In the genomic region with DNA sequence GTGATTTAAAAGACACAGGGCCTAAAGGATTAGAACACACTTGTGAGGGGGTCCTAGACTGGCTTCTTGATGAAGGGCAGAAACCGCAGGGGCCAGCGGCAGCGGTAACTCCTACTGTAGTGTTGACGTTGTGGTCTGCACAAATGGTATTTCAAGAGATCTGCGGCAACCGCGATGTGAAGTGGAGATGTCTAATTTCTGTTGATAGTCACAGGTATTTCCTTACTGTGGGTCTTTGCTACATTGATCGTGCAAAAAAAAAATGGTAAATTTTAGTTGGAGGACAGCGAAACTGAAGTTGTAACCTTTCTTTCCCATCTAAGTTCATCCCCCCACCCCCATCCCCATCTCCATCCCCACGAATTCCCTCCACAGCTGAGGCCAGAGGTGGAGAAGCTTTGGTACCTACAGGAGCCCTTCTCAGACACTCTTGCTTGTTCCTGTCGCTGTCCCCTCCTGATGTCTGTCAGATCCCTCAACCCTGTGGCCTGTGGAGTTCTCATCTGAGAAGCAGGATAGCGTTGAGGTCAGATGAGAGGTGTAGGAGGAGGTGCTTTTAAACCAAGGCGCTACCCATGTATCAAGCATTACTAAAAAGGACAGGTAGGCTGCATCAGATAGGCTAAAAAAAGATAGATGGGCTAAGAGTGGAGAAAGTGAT, we compare ENCODE assay signal across 8 cellular contexts. TPM values are rescaled to one million over a fixed set of nuclear protein-coding genes. Genes with fewer than 3 reads are reported as not detected.
DNase-seq lines count a peak whose midpoint lies in the region; ATAC-seq, FAIRE-seq and TF ChIP-seq lines count a peak whose summit lies in the region.

No MANE protein-coding gene starts in this region.

- H3K4me3 Mint-ChIP-seq in MCF 10A (ENCODE audit: unreplicated experiment) = peak overlapping the region; percentile 89

- intact Hi-C loops in MCF 10A (cut with micrococcal nuclease) = loop anchor here (2.0 to 5.0 kb wide), 3 partner anchors 84 to 291 kb away; no protein-coding TSS in a partner anchor

- BruUV-seq in MCF 10A (replicated peaks; lab: Mats Ljungman, UMichigan) = TSS peak; percentile 42

- peak overlapping the region; percentile 93 for H3K4me2 ChIP-seq in keratinocyte (ENCODE audit: control insufficient read depth, extremely low read depth, insufficient read depth, low read depth, low read length)

- H3K36me3 Mint-ChIP-seq in MCF 10A (ENCODE audit: insufficient read depth, unreplicated experiment) = peaks cover 17% of the 10 kb centered on the region

- H3K27ac ChIP-seq in RWPE1 (peak overlapping the region; percentile 75), keratinocyte (ENCODE audit: control insufficient read depth, insufficient read depth, low read length) (peak overlapping the region; percentile 73)

- dilution Hi-C loops in keratinocyte (cut with MboI; ENCODE audit: extremely low pct_ligation_motif_present, low sequenced_read_pairs) = no loop called here

- no peak for TF ChIP-seq CTCF in RWPE1 (conservative IDR thresholded peaks at IDR 0.05; ENCODE audit: low read depth)
- TF ChIP-seq CTCF in MCF 10A (IDR thresholded peaks at IDR 0.05; ENCODE audit: unreplicated experiment) = no peak
- no peak for TF ChIP-seq CTCF in keratinocyte (optimal IDR thresholded peaks at IDR 0.05 in 1 of 3, IDR thresholded peaks at IDR 0.05 in 1 of 3, conservative IDR thresholded peaks at IDR 0.05 in 1 of 3; ENCODE audit: extremely low read depth in 1 of 3, insufficient read depth in 2 of 3, low read length in 3 of 3)

- peak; percentile 48 for FAIRE-seq in keratinocyte (lab: Jason Lieb, UNC)

- POLR2A ChIA-PET in RWPE1 (lab: Yijun Ruan, JAX; ENCODE audit: low non-redundant PET) (no interaction called here), MCF 10A (lab: Yijun Ruan, JAX) (interaction anchor here (0.6 to 3.3 kb wide), 23 partner anchors 10 to 1202 kb away, joined by 3 to 24 read pairs (median 4); partner anchors contain the start of gene SIPA1L2)

- H3K4me1 Mint-ChIP-seq in MCF 10A (ENCODE audit: insufficient read depth, unreplicated experiment) = peaks cover 37% of the 10 kb centered on the region

- H4K20me1 ChIP-seq in keratinocyte (ENCODE audit: control insufficient read depth, extremely low read depth, insufficient read depth, low read length) = no peaks in the 10 kb centered on the region

- no peaks in the 10 kb centered on the region for H3K36me3 ChIP-seq in keratinocyte (ENCODE audit: control insufficient read depth in 2 of 2, extremely low read depth in 1 of 2, insufficient read depth in 2 of 2, low read length in 2 of 2)

- peak overlapping the region; percentile 76 for H3K9ac ChIP-seq in keratinocyte (ENCODE audit: control insufficient read depth, extremely low read depth, insufficient read depth, low read length)

- no peaks in the 10 kb centered on the region for H3K9me3 Mint-ChIP-seq in MCF 10A (ENCODE audit: unreplicated experiment)

- DNase-seq in AML-193 (lab: John Stamatoyannopoulos, UW) (peak; percentile 4 to 25), RWPE1 (ENCODE audit: low spot score) (peak; percentile 36), MCF 10A (ENCODE audit: unreplicated experiment) (peak; percentile 52), keratinocyte (ENCODE audit: low read depth, low spot score) (no peak), hippocampal formation (lab: John Stamatoyannopoulos, UW) (no peak)
- DNase-seq in stimulated activated naive CD8-positive, alpha-beta T cell treated with anti-CD3 and anti-CD28 coated beads, Interleukin-15, Interleukin-2, amounts not matched to agents 100 U/mL and 50 U/mL, for 24 hours = peak; percentile 34

- H3K79me2 ChIP-seq in keratinocyte (ENCODE audit: control insufficient read depth, insufficient read depth, low read length) = peaks cover 16% of the 10 kb centered on the region

- no peaks in the 10 kb centered on the region for H3K27me3 Mint-ChIP-seq in MCF 10A (ENCODE audit: insufficient read depth, unreplicated experiment)

- CTCF ChIA-PET in RWPE1 (lab: Yijun Ruan, JAX) = no interaction called here
- CTCF ChIA-PET in MCF 10A (lab: Yijun Ruan, JAX) = interaction anchor here (0.9 to 2.6 kb wide), 5 partner anchors 15 to 324 kb away, joined by 4 to 12 read pairs (median 8); partner anchors contain the start of gene SIPA1L2

- no peaks in the 10 kb centered on the region for H3K9me3 ChIP-seq in keratinocyte (ENCODE audit: control insufficient read depth, low read depth, low read length)

- H3K27me3 ChIP-seq in keratinocyte (ENCODE audit: control insufficient read depth, extremely low read depth, insufficient read depth, low read length) = no peaks in the 10 kb centered on the region

- H2AFZ ChIP-seq in keratinocyte (ENCODE audit: control insufficient read depth, low read length) = peak overlapping the region; percentile 94

- peak overlapping the region; percentile 84 to 92 (median 91) for H3K4me3 ChIP-seq in keratinocyte (ENCODE audit: control insufficient read depth in 2 of 3, extremely low read depth in 1 of 3, insufficient read depth in 2 of 3, low read depth in 1 of 3, low read length in 3 of 3)

- H3K4me1 ChIP-seq in keratinocyte (ENCODE audit: control insufficient read depth, extremely low read depth, insufficient read depth, low read length) = peaks cover 23% of the 10 kb centered on the region

- ATAC-seq in GM18502 (IDR thresholded peaks at IDR 0.05; ENCODE audit: poor library complexity, unreplicated experiment) (peak; percentile 25), HG03175 (IDR thresholded peaks at IDR 0.05; ENCODE audit: unreplicated experiment) (peak; percentile 5)
- peak; percentile 48 for ATAC-seq in stimulated activated naive CD8-positive, alpha-beta T cell treated with anti-CD3 and anti-CD28 coated beads, Interleukin-15, Interleukin-2, amounts not matched to agents 100 U/mL and 50 U/mL, for 24 hours

- peak overlapping the region; percentile 84 for H3K27ac Mint-ChIP-seq in MCF 10A (ENCODE audit: low read depth, unreplicated experiment)

- no peaks in the 10 kb centered on the region for H3K9me1 ChIP-seq in keratinocyte (ENCODE audit: control insufficient read depth, extremely low read depth, insufficient read depth, low read length)

RNA-seq across cellular contexts. Expression of gene NTPCR, which starts 0.6 kb away (rescaled TPM):
- 116 and 129 TPM in 2 replicates for total RNA-seq in MCF 10A (2022)
- 25.2 to 40.0 TPM (median 31.5 TPM) in 3 replicates for polyA plus RNA-seq in keratinocyte
- 18.1 TPM for polyA plus RNA-seq in keratinocyte (2011; ENCODE audit: low read depth)
- polyA plus RNA-seq in keratinocyte (2011; cell fraction: cytosol; rRNA removed) = 33.7 and 42.9 TPM in 2 replicates
- 16.6 and 17.1 TPM in 2 replicates for polyA plus RNA-seq in keratinocyte (2011; cell fraction: nucleus; rRNA removed)
- 40.9 and 43.3 TPM in 2 replicates for polyA plus RNA-seq in keratinocyte (2012; ENCODE audit: low replicate concordance)
- polyA minus RNA-seq in keratinocyte = 3.7 to 11.9 TPM (median 9.1 TPM) in 3 replicates
- polyA minus RNA-seq in keratinocyte (2011; cell fraction: cytosol; rRNA and poly(A)+ RNA removed) = 14.0 TPM
- polyA minus RNA-seq in keratinocyte (2011; cell fraction: nucleus; rRNA and poly(A)+ RNA removed) = 4.6 and 6.2 TPM in 2 replicates

Comparison
In these comparisons a context has a peak if more than half of its experiments do, and no peak if none do; other contexts are left out.
1. DNase-seq: peak in AML-193 (2 of 2), RWPE1 (single experiment), MCF 10A (single experiment) and stimulated activated naive CD8-positive, alpha-beta T cell treated with anti-CD3 and anti-CD28 coated beads, Interleukin-15, Interleukin-2, amounts not matched to agents 100 U/mL and 50 U/mL, for 24 hours (single experiment); none in keratinocyte (single experiment) and hippocampal formation (0 of 2).
2. Peak in every context shown above with its lines, with median percentiles within 50 percentile points of each other: ATAC-seq.